ENCODE assay signal across 19 cellular contexts in the genomic region with DNA sequence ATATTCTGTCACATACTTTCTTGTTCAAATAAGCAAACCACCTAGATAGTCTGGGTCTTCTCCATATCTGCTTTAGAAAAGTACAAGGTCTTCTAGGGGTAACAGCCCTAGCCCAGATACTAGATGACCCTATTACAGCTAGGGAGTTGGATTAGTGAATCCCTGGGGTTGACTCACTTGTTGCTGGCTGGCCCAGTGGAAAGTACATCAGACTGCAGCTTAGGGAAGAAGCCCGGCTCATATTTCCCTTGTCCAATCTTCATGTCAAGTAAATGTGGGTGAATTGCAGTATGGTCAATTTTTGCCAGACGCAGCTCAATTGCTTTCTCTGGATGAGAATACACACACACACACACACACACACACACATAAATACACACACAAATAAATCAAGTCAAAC.
DNase-seq lines count a peak whose midpoint lies in the region; ATAC-seq and TF ChIP-seq lines count a peak whose summit lies in the region.
"Had no signal": no experiment of that assay in that cellular context is flagged by ENCODE, and none has a peak within 500 bp of the region (broad histone marks: within the 10 kb centered on the region; RNA-seq: fewer than 3 reads in every experiment).

No MANE protein-coding gene starts in this region.

- no peak overlapping the region for H3K27ac Mint-ChIP-seq in type B pancreatic cell
- H3K27ac Mint-ChIP-seq: T-helper 1 cell treated with Interleukin-12 subunit alpha and Interleukin-12 subunit beta and Interleukin-4 antibody, amounts not matched to agents 30 μg/mL and 1 μg/mL, for 36 hours had no signal

- peaks cover 19% of the 10 kb centered on the region for H3K4me1 Mint-ChIP-seq in type B pancreatic cell (ENCODE audit: unreplicated experiment)

- H3K36me3 ChIP-seq in MG63, result peaks cover 56% of the 10 kb centered on the region
- H3K36me3 ChIP-seq: colonic mucosa had no signal

- no peaks in the 10 kb centered on the region for H3K9me3 ChIP-seq in MG63
- H3K9me3 ChIP-seq: colonic mucosa, gastroesophageal sphincter, testis had no signal

- DNase-seq in Daoy (ENCODE audit: low read depth) (peak; percentile 7), MG63 (peak; percentile 28), dermis blood vessel endothelial cell (peak; percentile 44), lung microvascular endothelial cell (ENCODE audit: low read depth in 2 of 2) (peak; percentile 38 to 53), ureter (ENCODE audit: low spot score) (no peak), type B pancreatic cell (ENCODE audit: extremely low spot score, unreplicated experiment) (no peak), left colon (no peak)
- DNase-seq: activated CD8-positive, alpha-beta memory T cell treated with anti-CD3 and anti-CD28 coated beads, Interleukin-2, amount 50 U/mL, for 48 hours; C1 segment of cervical spinal cord; colonic mucosa; DND-41; kidney; NCI-H1694; NCI-H526; testis had no signal

- intact Hi-C loops in left colon (cut with DNase I, micrococcal nuclease), result no loop called here

- no peaks in the 10 kb centered on the region for H3K27me3 ChIP-seq in MG63
- H3K27me3 ChIP-seq: colonic mucosa, gastroesophageal sphincter, testis had no signal

- no peak overlapping the region for H3K4me3 Mint-ChIP-seq in type B pancreatic cell
- H3K4me3 Mint-ChIP-seq: activated naive CD4-positive, alpha-beta T cell treated with anti-CD3 and anti-CD28 coated beads, Interleukin-2, amount 50 U/mL, for 24 hours; T-helper 1 cell treated with Interleukin-12 subunit alpha and Interleukin-12 subunit beta and Interleukin-4 antibody, amounts not matched to agents 30 μg/mL and 1 μg/mL, for 36 hours had no signal

- no peak for TF ChIP-seq CTCF in type B pancreatic cell (conservative IDR thresholded peaks at IDR 0.05)

- H3K27me3 Mint-ChIP-seq in type B pancreatic cell, result no peaks in the 10 kb centered on the region
- H3K27me3 Mint-ChIP-seq: activated naive CD4-positive, alpha-beta T cell treated with anti-CD3 and anti-CD28 coated beads, Interleukin-2, amount 50 U/mL, for 24 hours had no signal

- H3K36me3 Mint-ChIP-seq in type B pancreatic cell, result peaks cover 43% of the 10 kb centered on the region

- no peak for ATAC-seq in HG03342 (IDR thresholded peaks at IDR 0.05; ENCODE audit: unreplicated experiment)
- no peak for ATAC-seq in left colon
- ATAC-seq: gastroesophageal sphincter had no signal

- H3K4me3 ChIP-seq in MG63, result no peak overlapping the region
- H3K4me3 ChIP-seq: colonic mucosa, gastroesophageal sphincter, testis had no signal

- H3K9me3 Mint-ChIP-seq in type B pancreatic cell, result no peaks in the 10 kb centered on the region
- H3K9me3 Mint-ChIP-seq: activated naive CD4-positive, alpha-beta T cell treated with anti-CD3 and anti-CD28 coated beads, Interleukin-2, amount 50 U/mL, for 24 hours had no signal

Comparison
In these comparisons a context has a peak if more than half of its experiments do, and no peak if none do; other contexts are left out.
1. DNase-seq: peak in Daoy (single experiment), MG63 (single experiment), dermis blood vessel endothelial cell (single experiment) and lung microvascular endothelial cell (2 of 2); none in ureter (single experiment), type B pancreatic cell (single experiment) and left colon (0 of 2).